In genomic region chr1:12113433-12114339, GRCh38 we compare ENCODE assay signal across 9 cellular contexts. TPM values are rescaled to one million over a fixed set of nuclear protein-coding genes. Genes with fewer than 3 reads are reported as not detected.
DNase-seq lines count a peak whose midpoint lies in the region; ATAC-seq lines count a peak whose summit lies in the region.
"Had no signal": no experiment of that assay in that cellular context is flagged by ENCODE, and none has a peak within 500 bp of the region (broad histone marks: within the 10 kb centered on the region; RNA-seq: fewer than 3 reads in every experiment).

No MANE protein-coding gene starts in this region.

- intact Hi-C loops in posterior vena cava (cut with DNase I), result loop anchor here in 1 of 2 donors (5.0 kb wide), 1 partner anchor 1464 kb away; no protein-coding TSS in a partner anchor

- DNase-seq in NCI-H82 (lab: John Stamatoyannopoulos, UW) (peak; percentile 50), NCI-H82 treated with DMSO at 0.1 percent for 48 hours (lab: John Stamatoyannopoulos, UW; ENCODE audit: unreplicated experiment) (no peak), NCI-H1694 (lab: John Stamatoyannopoulos, UW) (peak; percentile 55), astrocyte of the hippocampus (ENCODE audit: low read depth, low spot score) (peak; percentile 56), posterior vena cava (ENCODE audit: low spot score) (peak; percentile 41), NCI-H510A treated with DMSO at 0.1 percent for 48 hours (lab: John Stamatoyannopoulos, UW) (no peak)
- DNase-seq: activated CD4-positive, alpha-beta T cell treated with anti-CD3 and anti-CD28 coated beads for 48 hours had no signal

- ATAC-seq in GM19455 (IDR thresholded peaks at IDR 0.05; ENCODE audit: unreplicated experiment) (no peak), HG03025 (IDR thresholded peaks at IDR 0.05; ENCODE audit: low FRiP score, unreplicated experiment) (no peak)

RNA-seq across cellular contexts. Expression of gene TNFRSF8, which starts 50.6 kb away (rescaled TPM):
- 1 to 10 TPM in 1 of 2 donors, under 1 TPM in 1; 1.00 to 1.3 TPM for total RNA-seq in posterior vena cava

RNA-seq across cellular contexts. Expression of gene TNFRSF1B, which starts 53.1 kb away (rescaled TPM):
- total RNA-seq in posterior vena cava, result 10 to 100 TPM; 37.6 to 38.1 TPM

Comparison
In these comparisons a context has a peak if more than half of its experiments do, and no peak if none do; other contexts are left out.
1. DNase-seq: peak in NCI-H82 (single experiment), NCI-H1694 (single experiment), astrocyte of the hippocampus (single experiment) and posterior vena cava (single experiment); none in NCI-H82 treated with DMSO at 0.1 percent for 48 hours (single experiment) and NCI-H510A treated with DMSO at 0.1 percent for 48 hours (single experiment).